11 cellular contexts compared by ENCODE assay signal in the genomic region with DNA sequence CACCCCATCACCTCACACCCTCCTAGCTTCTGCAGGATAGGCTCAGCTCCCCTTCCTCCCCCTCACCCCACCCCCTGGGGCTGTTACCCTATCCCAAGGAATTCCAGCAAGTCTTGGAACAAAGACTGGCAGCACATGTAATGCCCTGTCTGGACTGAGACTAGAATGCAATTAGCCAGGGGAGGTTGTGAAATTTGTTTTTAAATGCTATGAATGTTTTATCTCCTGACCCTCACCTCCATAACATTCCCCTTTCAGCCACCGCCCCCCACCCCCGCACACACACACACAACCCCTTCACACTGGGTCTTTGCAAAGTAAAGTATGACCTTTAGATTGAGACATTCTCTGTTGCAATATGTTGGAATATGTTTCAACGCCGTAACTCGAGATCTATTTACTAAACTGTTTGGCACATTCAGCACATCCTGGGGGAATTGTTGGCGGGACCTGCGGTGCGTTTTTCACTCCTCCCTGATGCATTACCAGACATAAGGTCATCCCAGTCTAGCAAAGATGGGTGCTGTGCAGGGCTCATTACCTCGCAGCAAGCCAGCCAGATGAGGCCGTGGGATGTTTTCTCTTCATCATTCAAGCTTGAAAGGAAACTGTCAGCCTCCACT.
DNase-seq lines count a peak whose midpoint lies in the region; ATAC-seq, FAIRE-seq and TF ChIP-seq lines count a peak whose summit lies in the region.
"Had no signal": no experiment of that assay in that cellular context is flagged by ENCODE, and none has a peak within 500 bp of the region (broad histone marks: within the 10 kb centered on the region; RNA-seq: fewer than 3 reads in every experiment).

No MANE protein-coding gene starts in this region.

- TF ChIP-seq CTCF in astrocyte of the spinal cord (IDR thresholded peaks at IDR 0.05; ENCODE audit: low read depth, low read length), result no peak
- no peak for TF ChIP-seq CTCF in kidney (IDR thresholded peaks at IDR 0.05; ENCODE audit: borderline replicate concordance, extremely low read depth, insufficient read depth)

- no peak overlapping the region for H3K9ac ChIP-seq in kidney (ENCODE audit: low read length in 2 of 2)
- H3K9ac ChIP-seq in subcutaneous abdominal adipose tissue (ENCODE audit: low read length in 5 of 5), result peak overlapping the region in 1 of 5 donors; percentile 7

- CTCF ChIA-PET in CD8-positive, alpha-beta memory T cell (lab: Charles Lee), result no interaction called here

- H3K27me3 Mint-ChIP-seq in CD8-positive, alpha-beta memory T cell, result peaks cover 1 to 7% of the 10 kb centered on the region in 2 donors
- H3K27me3 Mint-ChIP-seq: type B pancreatic cell had no signal

- H3K4me3 Mint-ChIP-seq in CD8-positive, alpha-beta memory T cell, result no peak overlapping the region
- H3K4me3 Mint-ChIP-seq: type B pancreatic cell had no signal

- H3K4me1 ChIP-seq in kidney (ENCODE audit: control insufficient read depth in 1 of 2, insufficient read depth in 1 of 2, low read depth in 1 of 2, low read length in 2 of 2) (no peaks in the 10 kb centered on the region), subcutaneous abdominal adipose tissue (ENCODE audit: control insufficient read depth in 5 of 5, insufficient read depth in 5 of 5, low read length in 5 of 5) (peaks cover 6 to 64% (median 42%) of the 10 kb centered on the region in 5 donors)
- no peaks in the 10 kb centered on the region for H3K4me1 ChIP-seq in CD8-positive, alpha-beta memory T cell (ENCODE audit: insufficient read depth, low read length)

- ATAC-seq in HG02759 (IDR thresholded peaks at IDR 0.05; ENCODE audit: unreplicated experiment), result no peak
- ATAC-seq in GM21737 (IDR thresholded peaks at IDR 0.05; ENCODE audit: unreplicated experiment), result no peak

- no peaks in the 10 kb centered on the region for H3K9me3 Mint-ChIP-seq in CD8-positive, alpha-beta memory T cell
- H3K9me3 Mint-ChIP-seq: type B pancreatic cell had no signal

- H3K27me3 ChIP-seq in subcutaneous abdominal adipose tissue (ENCODE audit: control insufficient read depth in 5 of 5, insufficient read depth in 4 of 5, low read length in 5 of 5), result no peaks in the 10 kb centered on the region
- no peaks in the 10 kb centered on the region for H3K27me3 ChIP-seq in CD8-positive, alpha-beta memory T cell (ENCODE audit: insufficient read depth, low read length, poor library complexity, severe bottlenecking)

- H3K36me3 Mint-ChIP-seq in CD8-positive, alpha-beta memory T cell, result no peaks in the 10 kb centered on the region
- H3K36me3 Mint-ChIP-seq: type B pancreatic cell had no signal

- no peak overlapping the region for H3K27ac Mint-ChIP-seq in CD8-positive, alpha-beta memory T cell
- H3K27ac Mint-ChIP-seq: type B pancreatic cell had no signal

- in situ Hi-C loops in astrocyte of the spinal cord (cut with HindIII; ENCODE audit: low sequenced_read_pairs), result no loop called here

- FAIRE-seq in kidney (lab: Jason Lieb, UNC), result no peak

- H3K4me3 ChIP-seq in astrocyte of the spinal cord (ENCODE audit: low read depth, low read length) (no peak overlapping the region), kidney (ENCODE audit: low read length in 2 of 2) (no peak overlapping the region), subcutaneous abdominal adipose tissue (ENCODE audit: low read depth in 1 of 5, low read length in 5 of 5) (peak overlapping the region in 1 of 5 donors; percentile 10)
- no peak overlapping the region for H3K4me3 ChIP-seq in CD8-positive, alpha-beta memory T cell (ENCODE audit: low read length)

- H3K27ac ChIP-seq in kidney (ENCODE audit: low read depth in 2 of 2, low read length in 2 of 2) (no peak overlapping the region), subcutaneous abdominal adipose tissue (ENCODE audit: low read depth, low read length) (peak overlapping the region; percentile 76)
- no peak overlapping the region for H3K27ac ChIP-seq in CD8-positive, alpha-beta memory T cell (ENCODE audit: low read depth, low read length)

- DNase-seq in M059J (ENCODE audit: low read depth) (peak; percentile 3), astrocyte of the spinal cord (ENCODE audit: low read depth, low spot score) (peak; percentile 55), kidney (peak; percentile 93), GDM1 (lab: John Stamatoyannopoulos, UW) (no peak)
- no peak for DNase-seq in CD8-positive, alpha-beta memory T cell
- DNase-seq: activated CD4-positive, alpha-beta T cell treated with anti-CD3 and anti-CD28 coated beads for 1 hour; NCI-H1417 treated with DMSO at 0.1 percent for 48 hours had no signal

- no peaks in the 10 kb centered on the region for H3K4me1 Mint-ChIP-seq in CD8-positive, alpha-beta memory T cell

- POLR2A ChIA-PET in CD8-positive, alpha-beta memory T cell (lab: Charles Lee), result no interaction called here

- no peaks in the 10 kb centered on the region for H3K9me3 ChIP-seq in kidney (ENCODE audit: control insufficient read depth in 1 of 2, low read length in 2 of 2)
- H3K9me3 ChIP-seq in subcutaneous abdominal adipose tissue (ENCODE audit: control insufficient read depth in 5 of 5, low read length in 5 of 5), result no peaks in the 10 kb centered on the region
- H3K9me3 ChIP-seq in CD8-positive, alpha-beta memory T cell (ENCODE audit: low read length), result no peaks in the 10 kb centered on the region

- no peaks in the 10 kb centered on the region for H3K36me3 ChIP-seq in kidney (ENCODE audit: control insufficient read depth in 1 of 2, insufficient read depth in 2 of 2, low read length in 2 of 2)
- no peaks in the 10 kb centered on the region for H3K36me3 ChIP-seq in subcutaneous abdominal adipose tissue (ENCODE audit: control insufficient read depth in 5 of 5, insufficient read depth in 5 of 5, low read length in 5 of 5)
- no peaks in the 10 kb centered on the region for H3K36me3 ChIP-seq in CD8-positive, alpha-beta memory T cell (ENCODE audit: insufficient read depth, low read length)

- intact Hi-C loops in kidney (cut with DNase I), result no loop called here

Comparison
In these comparisons a context has a peak if more than half of its experiments do, and no peak if none do; other contexts are left out.
1. DNase-seq: peak in M059J (single experiment), astrocyte of the spinal cord (single experiment) and kidney (single experiment); none in CD8-positive, alpha-beta memory T cell (0 of 5) and GDM1 (single experiment).